ENCODE assay signal across 1 cellular context in genomic region chr2:187003611-187004010, GRCh38.
TF ChIP-seq lines count a peak whose summit lies in the region.

No MANE protein-coding gene starts in this region.

TF ChIP-seq in IMR-90, 13 proteins besides CTCF, POLR2A, EP300 and RAD21:
- TF ChIP-seq RCOR1 (IDR thresholded peaks at IDR 0.05; ENCODE audit: insufficient replicate concordance, low read length) (no peak), SMC3 (IDR thresholded peaks at IDR 0.05; ENCODE audit: low read depth, low read length) (no peak), MAFK (IDR thresholded peaks at IDR 0.05; ENCODE audit: low read depth, low read length) (no peak), BHLHE40 (IDR thresholded peaks at IDR 0.05; ENCODE audit: low read depth, low read length) (no peak), MAZ (IDR thresholded peaks at IDR 0.05; ENCODE audit: borderline replicate concordance, low read depth, low read length) (no peak), MXI1 (IDR thresholded peaks at IDR 0.05; ENCODE audit: borderline replicate concordance, low read depth, low read length) (no peak), NFE2L2 (IDR thresholded peaks at IDR 0.05; ENCODE audit: low read depth, low read length) (no peak), CHD1 (IDR thresholded peaks at IDR 0.05; ENCODE audit: low read depth, low read length) (no peak)
- TF ChIP-seq, protein P1, sequence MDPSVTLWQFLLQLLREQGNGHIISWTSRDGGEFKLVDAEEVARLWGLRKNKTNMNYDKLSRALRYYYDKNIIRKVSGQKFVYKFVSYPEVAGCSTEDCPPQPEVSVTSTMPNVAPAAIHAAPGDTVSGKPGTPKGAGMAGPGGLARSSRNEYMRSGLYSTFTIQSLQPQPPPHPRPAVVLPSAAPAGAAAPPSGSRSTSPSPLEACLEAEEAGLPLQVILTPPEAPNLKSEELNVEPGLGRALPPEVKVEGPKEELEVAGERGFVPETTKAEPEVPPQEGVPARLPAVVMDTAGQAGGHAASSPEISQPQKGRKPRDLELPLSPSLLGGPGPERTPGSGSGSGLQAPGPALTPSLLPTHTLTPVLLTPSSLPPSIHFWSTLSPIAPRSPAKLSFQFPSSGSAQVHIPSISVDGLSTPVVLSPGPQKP (IDR thresholded peaks at IDR 0.05; ENCODE audit: borderline replicate concordance, low read depth, low read length), result no peak
